In genomic region chr2:32937602-32938450, GRCh38 we compare ENCODE assay signal across 11 cellular contexts. TPM values are rescaled to one million over a fixed set of nuclear protein-coding genes. Genes with fewer than 3 reads are reported as not detected.
DNase-seq lines count a peak whose midpoint lies in the region; ATAC-seq and TF ChIP-seq lines count a peak whose summit lies in the region.
"Had no signal": no experiment of that assay in that cellular context is flagged by ENCODE, and none has a peak within 500 bp of the region (broad histone marks: within the 10 kb centered on the region; RNA-seq: fewer than 3 reads in every experiment).

No MANE protein-coding gene starts in this region.

- H3K4me1 Mint-ChIP-seq in Calu3 (ENCODE audit: low read depth, unreplicated experiment) (peaks cover 26% of the 10 kb centered on the region), glutamatergic neuron (ENCODE audit: low read depth, unreplicated experiment) (peaks cover 5% of the 10 kb centered on the region)

- no peak overlapping the region for H3K4me3 Mint-ChIP-seq in Calu3 (ENCODE audit: low read depth, unreplicated experiment)
- H3K4me3 Mint-ChIP-seq in glutamatergic neuron (ENCODE audit: unreplicated experiment), result no peak overlapping the region
- H3K4me3 Mint-ChIP-seq: activated CD8-positive, alpha-beta T cell treated with anti-CD3 and anti-CD28 coated beads, Interleukin-2, amount 10 ng/mL, durations not matched to agents 7 days and 5 days had no signal

- H3K4me3 ChIP-seq in LNCaP clone FGC (ENCODE audit: low read depth, low read length), result 0 out of 2 replicates have a peak overlapping the region, but pooled peaks have one; percentile 2
- no peak overlapping the region for H3K4me3 ChIP-seq in astrocyte of the spinal cord (ENCODE audit: low read depth, low read length)
- H3K4me3 ChIP-seq: left ventricle myocardium inferior, transverse colon had no signal

- TF ChIP-seq CTCF in Calu3 (IDR thresholded peaks at IDR 0.05; ENCODE audit: unreplicated experiment) (no peak), LNCaP clone FGC (IDR thresholded peaks at IDR 0.05; ENCODE audit: control insufficient read depth, extremely low read depth, insufficient read depth) (no peak), astrocyte of the spinal cord (IDR thresholded peaks at IDR 0.05; ENCODE audit: low read depth, low read length) (no peak), glutamatergic neuron (IDR thresholded peaks at IDR 0.05; ENCODE audit: partially characterized antibody, unreplicated experiment) (no peak)

- H3K9me3 Mint-ChIP-seq in Calu3 (ENCODE audit: low read depth, unreplicated experiment) (no peaks in the 10 kb centered on the region), glutamatergic neuron (ENCODE audit: unreplicated experiment) (peaks cover 7% of the 10 kb centered on the region)

- H3K27me3 Mint-ChIP-seq in Calu3 (ENCODE audit: unreplicated experiment) (no peaks in the 10 kb centered on the region), glutamatergic neuron (ENCODE audit: unreplicated experiment) (peaks cover 2% of the 10 kb centered on the region)

- in situ Hi-C loops in astrocyte of the spinal cord (cut with HindIII; ENCODE audit: low sequenced_read_pairs), result no loop called here

- CTCF ChIA-PET in Calu3 (lab: Charles Lee), result no interaction called here

- no peak for ATAC-seq in HG03469 (IDR thresholded peaks at IDR 0.05; ENCODE audit: unreplicated experiment)
- ATAC-seq: activated CD8-positive, alpha-beta T cell treated with anti-CD3 and anti-CD28 coated beads, Interleukin-2, amount 10 ng/mL, durations not matched to agents 7 days and 5 days had no signal

- no TSS peak for BruUV-seq in Calu3 (replicated peaks; lab: Mats Ljungman, UMichigan)

- peak; percentile 42 for DNase-seq in Calu3
- DNase-seq in LNCaP clone FGC (ENCODE audit: low read depth), result peak; percentile 82
- peak; percentile 48 for DNase-seq in astrocyte of the spinal cord (ENCODE audit: low read depth, low spot score)
- DNase-seq in islet precursor cell, result peak; percentile 87
- no peak for DNase-seq in glutamatergic neuron
- DNase-seq in NCI-H774 (lab: John Stamatoyannopoulos, UW), result no peak
- DNase-seq in activated CD4-positive, alpha-beta T cell treated with anti-CD3 and anti-CD28 coated beads for 1 hour, result no peak
- DNase-seq: activated CD8-positive, alpha-beta T cell treated with anti-CD3 and anti-CD28 coated beads, Interleukin-2, amount 10 ng/mL, durations not matched to agents 7 days and 5 days; left ventricle myocardium inferior; transverse colon had no signal

- H3K36me3 Mint-ChIP-seq in Calu3 (ENCODE audit: insufficient read depth, unreplicated experiment) (no peaks in the 10 kb centered on the region), glutamatergic neuron (ENCODE audit: unreplicated experiment) (no peaks in the 10 kb centered on the region)

- peak overlapping the region; percentile 5 for H3K27ac Mint-ChIP-seq in Calu3 (ENCODE audit: unreplicated experiment)
- H3K27ac Mint-ChIP-seq in glutamatergic neuron (ENCODE audit: unreplicated experiment), result no peak overlapping the region
- H3K27ac Mint-ChIP-seq: activated CD8-positive, alpha-beta T cell treated with anti-CD3 and anti-CD28 coated beads, Interleukin-2, amount 10 ng/mL, durations not matched to agents 7 days and 5 days had no signal

- intact Hi-C loops in Calu3 (cut with micrococcal nuclease; ENCODE audit: unreplicated experiment), result no loop called here

RNA-seq across cellular contexts. Expression of gene LTBP1, which starts 8.9 kb away (rescaled TPM):
- total RNA-seq in Calu3 (2022) (12.8 and 13.9 TPM in 2 replicates), glutamatergic neuron (ENCODE audit: unreplicated experiment) (3.9 TPM)

Comparison
In these comparisons a context has a peak if more than half of its experiments do, and no peak if none do; other contexts are left out.
1. DNase-seq: peak in Calu3 (single experiment), LNCaP clone FGC (single experiment), astrocyte of the spinal cord (single experiment) and islet precursor cell (single experiment); none in glutamatergic neuron (single experiment), NCI-H774 (single experiment) and activated CD4-positive, alpha-beta T cell treated with anti-CD3 and anti-CD28 coated beads for 1 hour (single experiment).